Comparison of ENCODE assay signal across 12 cellular contexts in the genomic region with DNA sequence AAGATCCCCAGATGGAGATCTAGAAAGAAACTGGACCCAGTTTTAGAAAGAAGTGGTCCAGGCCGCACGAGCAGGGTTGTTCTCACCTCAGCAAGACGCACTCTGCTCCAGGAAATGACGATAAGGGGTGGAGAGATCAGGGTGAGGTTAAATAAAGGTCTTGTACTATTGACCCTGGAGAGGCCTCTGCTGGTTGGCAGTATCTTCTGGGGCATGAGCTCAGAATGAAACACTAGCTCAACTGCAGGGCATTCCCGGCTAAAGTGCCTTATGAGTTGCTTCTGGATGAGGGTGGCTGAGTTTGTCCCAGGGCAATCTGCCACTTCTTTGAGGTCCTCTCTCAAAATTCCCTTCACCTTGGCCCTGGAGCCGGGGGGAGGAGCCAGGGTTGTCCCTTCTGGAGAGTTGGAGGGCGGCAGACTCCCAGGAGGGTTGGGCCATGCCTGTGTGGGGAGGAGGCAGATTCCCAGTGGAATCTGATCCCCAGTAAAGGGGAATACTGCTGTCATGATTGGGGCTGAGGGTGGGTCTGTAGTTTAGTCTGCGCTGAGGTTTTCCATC. TPM values are rescaled to one million over a fixed set of nuclear protein-coding genes. Genes with fewer than 3 reads are reported as not detected.
DNase-seq lines count a peak whose midpoint lies in the region; ATAC-seq, FAIRE-seq and TF ChIP-seq lines count a peak whose summit lies in the region.
"Had no signal": no experiment of that assay in that cellular context is flagged by ENCODE, and none has a peak within 500 bp of the region (broad histone marks: within the 10 kb centered on the region; RNA-seq: fewer than 3 reads in every experiment).

No MANE protein-coding gene starts in this region.

- H3K27ac ChIP-seq in K562 (ENCODE audit: extremely low read depth, low read depth, low read length) = peak overlapping the region; percentile 7
- H3K27ac ChIP-seq in PC-9 = no peak overlapping the region
- H3K27ac ChIP-seq: 22Rv1, KMS-11, parathyroid adenoma had no signal

- 0 out of 2 replicates have a peak overlapping the region, but pooled peaks have one; percentile 17 for H2AFZ ChIP-seq in K562 (ENCODE audit: low read depth, low read length)
- no peak overlapping the region for H2AFZ ChIP-seq in PC-9
- H2AFZ ChIP-seq: parathyroid adenoma had no signal

- peaks cover 56 to 63% of the 10 kb centered on the region in 2 experiments for H3K4me1 ChIP-seq in K562 (replicated peaks in 1 of 2; ENCODE audit: control insufficient read depth in 2 of 2, insufficient read depth in 2 of 2, low read length in 2 of 2)
- peaks cover 17% of the 10 kb centered on the region for H3K4me1 ChIP-seq in PC-9 (replicated peaks; ENCODE audit: insufficient read depth)

- intact Hi-C loops in K562 (cut with micrococcal nuclease) = loop anchor here (5.0 kb wide), 1 partner anchor 33 kb away; no protein-coding TSS in a partner anchor
- intact Hi-C loops in left colon (cut with DNase I, micrococcal nuclease) = no loop called here
- intact Hi-C loops in PC-9 (cut with micrococcal nuclease; ENCODE audit: unreplicated experiment) = no loop called here

- H3K4me3 ChIP-seq in K562 (no peak overlapping the region), PC-9 (no peak overlapping the region)

- H3K27me3 ChIP-seq in K562 (ENCODE audit: control insufficient read depth in 2 of 2, insufficient read depth in 2 of 2, low read length in 2 of 2) = no peaks in the 10 kb centered on the region
- no peaks in the 10 kb centered on the region for H3K27me3 ChIP-seq in PC-9 (ENCODE audit: insufficient read depth, low read depth)

- H4K20me1 ChIP-seq in K562 (replicated peaks; ENCODE audit: control insufficient read depth, insufficient read depth, low read length) (peaks cover 5% of the 10 kb centered on the region; the same call in 1 of the 2 replicates), PC-9 (ENCODE audit: insufficient read depth) (no peaks in the 10 kb centered on the region)

- H3F3A ChIP-seq in PC-9 (ENCODE audit: insufficient read depth, low read depth) = peaks cover 5% of the 10 kb centered on the region

- BruUV-seq in K562 (replicated peaks; lab: Mats Ljungman, UMichigan) (no TSS peak), PC-9 (replicated peaks; lab: Mats Ljungman, UMichigan) (no TSS peak)

- FAIRE-seq in K562 (lab: Jason Lieb, UNC) = peak; percentile 67

- WGBS in K562 (ENCODE audit: insufficient coverage, low coverage, missing lambda C conversion rate) = 25% methylated on average over 8 of the region's 8 CpGs

- CTCF ChIA-PET in K562 (lab: Yijun Ruan, JAX; ENCODE audit: low intra/inter-chr PET ratio) = interaction anchor here (5.9 kb wide), 1 partner anchor 14 kb away, joined by 41 read pairs; no protein-coding TSS in a partner anchor
- CTCF ChIA-PET in PC-9 (lab: Charles Lee) = interaction anchor here (0.6 to 1.5 kb wide), 3 partner anchors 10 to 32 kb away, joined by 3 to 6 read pairs (median 4); no protein-coding TSS in a partner anchor

- in situ Hi-C loops in K562 (cut with MboI) = no loop called here

- H3K4me2 ChIP-seq in K562 (ENCODE audit: insufficient read depth, low read length) = 0 out of 2 replicates have a peak overlapping the region, but pooled peaks have one; percentile 6
- H3K4me2 ChIP-seq in PC-9 = no peak overlapping the region
- H3K4me2 ChIP-seq: KMS-11 had no signal

- peak; percentile 57 for DNase-seq in DMS 273 (lab: John Stamatoyannopoulos, UW; ENCODE audit: unreplicated experiment)
- no peak for DNase-seq in DMS 273 treated with DMSO at 0.1 percent for 48 hours (lab: John Stamatoyannopoulos, UW)
- DNase-seq in K562 (ENCODE audit: extremely low read depth in 1 of 4, low spot score in 3 of 4) = peak in 1 of 4 experiments; percentile 54
- no peak for DNase-seq in left colon
- peak; percentile 19 for DNase-seq in stromal cell of bone marrow (ENCODE audit: low read depth)
- DNase-seq in NCI-H2081 treated with DMSO at 0.1 percent for 48 hours (lab: John Stamatoyannopoulos, UW) = no peak
- no peak for DNase-seq in CD1c-positive myeloid dendritic cell (ENCODE audit: extremely low spot score)
- no peak for DNase-seq in PC-9
- DNase-seq: EL had no signal

- no peak for TF ChIP-seq POLR2A in K562 (conservative IDR thresholded peaks at IDR 0.05)

- TF ChIP-seq RAD21 in K562 (CRISPR knock-in tag; conservative IDR thresholded peaks at IDR 0.05 in 1 of 2, IDR thresholded peaks at IDR 0.05 in 1 of 2) = no peak

- H3K9me3 ChIP-seq in K562 (replicated peaks; ENCODE audit: control insufficient read depth, insufficient read depth, low read depth, low read length) (no peaks in the 10 kb centered on the region), PC-9 (ENCODE audit: insufficient read depth, low read depth) (no peaks in the 10 kb centered on the region)

- H3K9me2 ChIP-seq in PC-9 (ENCODE audit: insufficient read depth) = no peaks in the 10 kb centered on the region

- ATAC-seq in K562 = no peak
- peak; percentile 49 for ATAC-seq in left colon

- H3K36me3 ChIP-seq in K562 (ENCODE audit: control insufficient read depth, insufficient read depth, low read length) (peaks cover 18% of the 10 kb centered on the region; the same call in 1 of the 3 replicates), PC-9 (ENCODE audit: low read depth) (no peaks in the 10 kb centered on the region)

- TF ChIP-seq EP300 in K562 (IDR thresholded peaks at IDR 0.05; ENCODE audit: low read length) = no peak

- POLR2A ChIA-PET in K562 (lab: Yijun Ruan, JAX) = interaction anchor here (0.5 to 2.4 kb wide), 5 partner anchors 9 to 38 kb away, joined by 3 to 5 read pairs (median 3); no protein-coding TSS in a partner anchor
- POLR2A ChIA-PET in PC-9 (lab: Charles Lee; ENCODE audit: unreplicated experiment) = no interaction called here

- no peak for TF ChIP-seq CTCF in K562 (IDR thresholded peaks at IDR 0.05 in 2 of 3, conservative IDR thresholded peaks at IDR 0.05 in 1 of 3; ENCODE audit: insufficient read depth in 2 of 3, low read depth in 1 of 3, low read length in 3 of 3)
- no peak for TF ChIP-seq CTCF in PC-9 (conservative IDR thresholded peaks at IDR 0.05)

- no peaks in the 10 kb centered on the region for H3K9me1 ChIP-seq in K562 (ENCODE audit: control insufficient read depth, insufficient read depth, low read length)

- H3K79me2 ChIP-seq in K562 (ENCODE audit: control insufficient read depth, insufficient read depth, low read length) (peaks cover 3% of the 10 kb centered on the region; the same call in 1 of the 3 replicates), PC-9 (ENCODE audit: low read depth) (no peaks in the 10 kb centered on the region)
- H3K79me2 ChIP-seq: parathyroid adenoma had no signal

- H3K9ac ChIP-seq in K562 (ENCODE audit: insufficient read depth in 1 of 2, low read depth in 2 of 2, low read length in 2 of 2) = peak overlapping the region in 1 of 2 experiments; percentile 79; a peak in 3 of 4 replicates
- H3K9ac ChIP-seq: KMS-11, parathyroid adenoma had no signal

RNA-seq across cellular contexts. Expression of a gene that starts 10.9 kb away (rescaled TPM):
- total RNA-seq in K562 (2011; cell fraction: chromatin; rRNA removed; ENCODE audit: low replicate concordance) = 6.9 and 13.7 TPM in 2 replicates
- 8.2 and 9.0 TPM in 2 replicates for total RNA-seq in K562 (2011; cell fraction: nucleolus; rRNA removed)
- 6.3 and 7.4 TPM in 2 replicates for total RNA-seq in K562 (2011; cell fraction: nucleoplasm; rRNA removed)
- total RNA-seq in K562 (2014; rRNA removed) (3.9 and 5.8 TPM in 2 replicates), K562 (2014; rRNA removed; fragmentation: Illumina TruSeq; extraction: Trizol) (3.6 TPM in 2 replicates), K562 (2015; rRNA removed; fragmentation: Illumina TruSeq; extraction: Trizol) (2.8 and 3.6 TPM in 2 replicates), K562 (2021) (16.9 TPM in 2 replicates), left colon (10 to 100 TPM; 26.0 to 63.6 TPM), PC-9 (2021) (2.1 and 2.7 TPM in 2 replicates)
- polyA plus RNA-seq in K562 (2011; rRNA removed) (3.6 and 5.0 TPM in 2 replicates), K562 (2014; fragmentation: Illumina TruSeq; extraction: Trizol) (12.8 and 13.9 TPM in 2 replicates), K562 (2014; fragmentation: Nextera tagmentation; extraction: Ambion mirVana) (1 to 10 TPM; 3.4 to 5.8 TPM), K562 (2014; rRNA removed) (4.0 and 9.5 TPM in 2 replicates)
- 4.5 and 4.7 TPM in 2 replicates for polyA plus RNA-seq in K562 (2011; cell fraction: cytosol; rRNA removed)
- 4.6 and 6.3 TPM in 2 replicates for polyA plus RNA-seq in K562 (2011; cell fraction: nucleus; rRNA removed)
- polyA plus RNA-seq in K562 (2012) = 6.9 and 8.6 TPM in 2 replicates
- polyA minus RNA-seq in K562 (2011; rRNA and poly(A)+ RNA removed) = 4.0 and 6.0 TPM in 2 replicates
- 7.5 and 9.8 TPM in 2 replicates for polyA minus RNA-seq in K562 (2011; cell fraction: cytosol; rRNA and poly(A)+ RNA removed)
- polyA minus RNA-seq in K562 (2011; cell fraction: nucleus; rRNA and poly(A)+ RNA removed) = 4.6 and 4.7 TPM in 2 replicates

RNA-seq across cellular contexts. Expression of a gene that starts 24.1 kb away (rescaled TPM):
- total RNA-seq in K562 (2011; cell fraction: chromatin; rRNA removed; ENCODE audit: low replicate concordance) = not detected in 2 replicates
- not detected in 2 replicates for total RNA-seq in K562 (2011; cell fraction: nucleolus; rRNA removed)
- total RNA-seq in K562 (2011; cell fraction: nucleoplasm; rRNA removed) = not detected in 2 replicates
- total RNA-seq in K562 (2014; rRNA removed) = not detected in 2 replicates
- not detected in 2 replicates for total RNA-seq in K562 (2014; rRNA removed; fragmentation: Illumina TruSeq; extraction: Trizol)
- total RNA-seq in K562 (2015; rRNA removed; fragmentation: Illumina TruSeq; extraction: Trizol) = not detected in 2 replicates
- total RNA-seq in K562 (2021) = not detected in 2 replicates
- not detected in 2 replicates for polyA plus RNA-seq in K562 (2011; rRNA removed)
- polyA plus RNA-seq in K562 (2011; cell fraction: cytosol; rRNA removed) = not detected in 2 replicates
- polyA plus RNA-seq in K562 (2011; cell fraction: nucleus; rRNA removed) = not detected in 2 replicates
- polyA plus RNA-seq in K562 (2012) = not detected in 2 replicates
- polyA plus RNA-seq in K562 (2014; fragmentation: Illumina TruSeq; extraction: Trizol) = not detected in 2 replicates
- not detected for polyA plus RNA-seq in K562 (2014; fragmentation: Nextera tagmentation; extraction: Ambion mirVana)
- not detected in 2 replicates for polyA plus RNA-seq in K562 (2014; rRNA removed)
- polyA minus RNA-seq in K562 (2011; rRNA and poly(A)+ RNA removed) = not detected in 2 replicates
- not detected in 2 replicates for polyA minus RNA-seq in K562 (2011; cell fraction: cytosol; rRNA and poly(A)+ RNA removed)
- not detected in 2 replicates for polyA minus RNA-seq in K562 (2011; cell fraction: nucleus; rRNA and poly(A)+ RNA removed)
- not detected for total RNA-seq in left colon
- total RNA-seq in PC-9 (2021) = not detected in 2 replicates

RNA-seq across cellular contexts. Expression of a gene that starts 29.9 kb away (rescaled TPM):
- total RNA-seq in K562 (2011; cell fraction: chromatin; rRNA removed; ENCODE audit: low replicate concordance) = 0.95 TPM in 1 of 2 replicates, not detected in the other
- total RNA-seq in K562 (2011; cell fraction: nucleolus; rRNA removed) = 1.1 and 1.2 TPM in 2 replicates
- total RNA-seq in K562 (2011; cell fraction: nucleoplasm; rRNA removed) = 0.88 TPM in 1 of 2 replicates, not detected in the other
- total RNA-seq in K562 (2014; rRNA removed) = 0.18 and 0.82 TPM in 2 replicates
- 0.13 and 0.18 TPM in 2 replicates for total RNA-seq in K562 (2014; rRNA removed; fragmentation: Illumina TruSeq; extraction: Trizol)
- 0.22 TPM in 1 of 2 replicates, not detected in the other for total RNA-seq in K562 (2015; rRNA removed; fragmentation: Illumina TruSeq; extraction: Trizol)
- 0.47 and 0.65 TPM in 2 replicates for total RNA-seq in K562 (2021)
- polyA plus RNA-seq in K562 (2011; rRNA removed) = 0.35 and 0.41 TPM in 2 replicates
- polyA plus RNA-seq in K562 (2011; cell fraction: cytosol; rRNA removed) = 0.46 and 1.2 TPM in 2 replicates
- 1.4 and 1.5 TPM in 2 replicates for polyA plus RNA-seq in K562 (2011; cell fraction: nucleus; rRNA removed)
- 0.35 and 0.79 TPM in 2 replicates for polyA plus RNA-seq in K562 (2012)
- polyA plus RNA-seq in K562 (2014; fragmentation: Illumina TruSeq; extraction: Trizol) = 0.19 and 0.25 TPM in 2 replicates
- under 1 TPM in 1 of 2 experiments, not detected in 1; 0.07 TPM for polyA plus RNA-seq in K562 (2014; fragmentation: Nextera tagmentation; extraction: Ambion mirVana)
- polyA plus RNA-seq in K562 (2014; rRNA removed) = 0.45 and 0.76 TPM in 2 replicates
- polyA minus RNA-seq in K562 (2011; rRNA and poly(A)+ RNA removed) = 0.12 TPM in 1 of 2 replicates, not detected in the other
- not detected in 2 replicates for polyA minus RNA-seq in K562 (2011; cell fraction: cytosol; rRNA and poly(A)+ RNA removed)
- polyA minus RNA-seq in K562 (2011; cell fraction: nucleus; rRNA and poly(A)+ RNA removed) = 0.44 and 0.54 TPM in 2 replicates
- total RNA-seq in left colon = 1 to 10 TPM; 6.9 to 9.3 TPM
- not detected in 2 replicates for total RNA-seq in PC-9 (2021)

RNA-seq across cellular contexts. Expression of a gene that starts 36.2 kb away (rescaled TPM):
- total RNA-seq in K562 (2011; cell fraction: chromatin; rRNA removed; ENCODE audit: low replicate concordance) = 18.1 and 52.5 TPM in 2 replicates
- total RNA-seq in K562 (2011; cell fraction: nucleolus; rRNA removed) = 71.2 and 72.0 TPM in 2 replicates
- 65.0 and 76.6 TPM in 2 replicates for total RNA-seq in K562 (2011; cell fraction: nucleoplasm; rRNA removed)
- total RNA-seq in K562 (2014; rRNA removed) (7.3 and 10.0 TPM in 2 replicates), K562 (2014; rRNA removed; fragmentation: Illumina TruSeq; extraction: Trizol) (8.7 and 9.3 TPM in 2 replicates), K562 (2015; rRNA removed; fragmentation: Illumina TruSeq; extraction: Trizol) (12.7 and 13.9 TPM in 2 replicates), K562 (2021) (50.0 and 53.6 TPM in 2 replicates), left colon (10 to 100 TPM; 19.9 to 24.0 TPM), PC-9 (2021) (55.0 and 64.3 TPM in 2 replicates)
- polyA plus RNA-seq in K562 (2011; rRNA removed) (16.3 and 27.7 TPM in 2 replicates), K562 (2014; fragmentation: Illumina TruSeq; extraction: Trizol) (39.5 and 48.8 TPM in 2 replicates), K562 (2014; fragmentation: Nextera tagmentation; extraction: Ambion mirVana) (1 to 10 TPM; 5.3 to 8.4 TPM), K562 (2014; rRNA removed) (25.9 and 26.7 TPM in 2 replicates)
- 48.6 and 60.9 TPM in 2 replicates for polyA plus RNA-seq in K562 (2011; cell fraction: cytosol; rRNA removed)
- 20.0 and 26.8 TPM in 2 replicates for polyA plus RNA-seq in K562 (2011; cell fraction: nucleus; rRNA removed)
- 40.1 and 40.8 TPM in 2 replicates for polyA plus RNA-seq in K562 (2012)
- polyA minus RNA-seq in K562 (2011; rRNA and poly(A)+ RNA removed) = 24.3 and 29.3 TPM in 2 replicates
- 44.8 and 51.4 TPM in 2 replicates for polyA minus RNA-seq in K562 (2011; cell fraction: cytosol; rRNA and poly(A)+ RNA removed)
- polyA minus RNA-seq in K562 (2011; cell fraction: nucleus; rRNA and poly(A)+ RNA removed) = 19.1 and 29.9 TPM in 2 replicates

RNA-seq across cellular contexts. Expression of a gene that starts 52.4 kb away (rescaled TPM):
- total RNA-seq in K562 (2011; cell fraction: chromatin; rRNA removed; ENCODE audit: low replicate concordance) = 0.09 TPM in 1 of 2 replicates, not detected in the other
- 0.17 and 0.39 TPM in 2 replicates for total RNA-seq in K562 (2011; cell fraction: nucleolus; rRNA removed)
- 0.07 and 0.38 TPM in 2 replicates for total RNA-seq in K562 (2011; cell fraction: nucleoplasm; rRNA removed)
- total RNA-seq in K562 (2014; rRNA removed) (0.18 and 0.29 TPM in 2 replicates), K562 (2014; rRNA removed; fragmentation: Illumina TruSeq; extraction: Trizol) (0.06 and 0.15 TPM in 2 replicates), K562 (2015; rRNA removed; fragmentation: Illumina TruSeq; extraction: Trizol) (0.07 and 0.08 TPM in 2 replicates), K562 (2021) (0.20 and 0.40 TPM in 2 replicates), left colon (1 to 10 TPM; 1.8 to 6.4 TPM), PC-9 (2021) (not detected in 2 replicates)
- polyA plus RNA-seq in K562 (2011; rRNA removed) (not detected in 2 replicates), K562 (2014; fragmentation: Illumina TruSeq; extraction: Trizol) (not detected in 2 replicates), K562 (2014; fragmentation: Nextera tagmentation; extraction: Ambion mirVana) (not detected), K562 (2014; rRNA removed) (not detected in 2 replicates)
- polyA plus RNA-seq in K562 (2011; cell fraction: cytosol; rRNA removed) = 0.12 TPM in 1 of 2 replicates, not detected in the other
- polyA plus RNA-seq in K562 (2011; cell fraction: nucleus; rRNA removed) = 0.10 TPM in 1 of 2 replicates, not detected in the other
- not detected in 2 replicates for polyA plus RNA-seq in K562 (2012)
- polyA minus RNA-seq in K562 (2011; rRNA and poly(A)+ RNA removed) = 0.06 and 0.11 TPM in 2 replicates
- not detected in 2 replicates for polyA minus RNA-seq in K562 (2011; cell fraction: cytosol; rRNA and poly(A)+ RNA removed)
- under 0.01 and 0.11 TPM in 2 replicates for polyA minus RNA-seq in K562 (2011; cell fraction: nucleus; rRNA and poly(A)+ RNA removed)

Comparison
In these comparisons a context has a peak if more than half of its experiments do, and no peak if none do; other contexts are left out.
1. DNase-seq: peak in DMS 273 (single experiment) and stromal cell of bone marrow (single experiment); none in DMS 273 treated with DMSO at 0.1 percent for 48 hours (single experiment), left colon (0 of 2), NCI-H2081 treated with DMSO at 0.1 percent for 48 hours (single experiment), CD1c-positive myeloid dendritic cell (single experiment) and PC-9 (0 of 2).